Comparison of ENCODE assay signal across 17 cellular contexts in genomic region chr4:182575225-182575624, GRCh38.
"Had no signal": no experiment of that assay in that cellular context is flagged by ENCODE, and none has a peak within 500 bp of the region (broad histone marks: within the 10 kb centered on the region; RNA-seq: fewer than 3 reads in every experiment).

No MANE protein-coding gene starts in this region.

- H3K9me3 ChIP-seq: ascending aorta, esophagus squamous epithelium, tibial artery, vagina had no signal

- H3K36me3 Mint-ChIP-seq: naive B cell had no signal

- H3K36me3 ChIP-seq: ascending aorta, esophagus squamous epithelium, tibial artery, vagina had no signal

- H3K27me3 ChIP-seq: ascending aorta, esophagus squamous epithelium, vagina had no signal

- H3K4me3 ChIP-seq: ascending aorta, esophagus squamous epithelium, lung, tibial artery, vagina had no signal

- H3K4me1 ChIP-seq: ascending aorta, tibial artery, vagina had no signal

- H3K27ac Mint-ChIP-seq: naive B cell had no signal

- H3K4me3 Mint-ChIP-seq: naive B cell had no signal

- DNase-seq: activated CD4-positive, alpha-beta T cell treated with anti-CD3 and anti-CD28 coated beads for 1 hour; activated CD4-positive, alpha-beta T cell treated with anti-CD3 and anti-CD28 coated beads, Interleukin-2, amount 50 U/mL, for 4 hours; activated naive CD4-positive, alpha-beta T cell treated with Interleukin-2 at 50 U/mL for 16 hours; activated T-cell treated with anti-CD3 and anti-CD28 coated beads for 4 hours; esophagus squamous epithelium; foreskin melanocyte; head of caudate nucleus; left colon; naive B cell; nucleus accumbens; stimulated activated CD4-positive, alpha-beta T cell treated with anti-CD3 and anti-CD28 coated beads, Interleukin-15, amount 100 ng/mL, for 24 hours; stimulated activated CD4-positive, alpha-beta T cell treated with anti-CD3 and anti-CD28 coated beads, Interleukin-4, amount 100 ng/mL, for 1 hour; stimulated activated naive CD4-positive, alpha-beta T cell; tibial artery had no signal

- ATAC-seq: left colon had no signal

- H3K27ac ChIP-seq: ascending aorta, esophagus squamous epithelium, tibial artery, vagina had no signal

- H3K9me3 Mint-ChIP-seq: naive B cell had no signal

- H3K4me1 Mint-ChIP-seq: naive B cell had no signal
